Comparison of ENCODE assay signal across 1 cellular context in the genomic region with DNA sequence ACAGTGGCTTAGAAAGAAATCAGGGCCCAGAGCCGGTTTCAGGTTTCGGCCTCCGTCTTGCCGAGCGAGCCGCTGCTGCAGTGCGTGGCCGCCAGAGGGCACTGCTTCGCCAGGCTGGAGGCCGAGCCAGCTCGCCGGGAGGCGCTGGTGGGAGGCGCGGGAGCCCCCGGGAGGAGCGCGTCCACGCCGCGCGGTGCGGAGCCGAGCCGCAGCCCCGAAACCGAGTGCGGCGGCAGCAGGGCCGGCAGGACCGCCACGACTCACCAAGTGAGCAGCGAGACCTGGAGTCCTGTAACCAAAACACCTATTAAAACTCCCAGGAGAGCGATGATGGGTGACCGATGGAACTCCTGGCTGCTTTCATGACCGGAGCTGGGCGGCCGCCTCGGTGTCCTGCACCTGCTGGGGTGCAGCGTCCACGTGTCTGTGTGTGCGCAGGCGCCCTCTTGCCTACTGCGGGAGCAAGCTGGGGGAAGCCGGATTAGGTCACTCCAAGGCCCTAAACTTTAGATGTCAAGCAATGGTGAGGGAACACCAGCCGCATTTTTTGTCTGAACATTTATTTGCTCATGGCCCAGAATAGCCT.
TF ChIP-seq lines count a peak whose summit lies in the region.

No MANE protein-coding gene starts in this region.

TF ChIP-seq in HepG2, 621 proteins besides CTCF, POLR2A, EP300 and RAD21 (continued from another document and continues in another):
- TF ChIP-seq, protein P1, sequence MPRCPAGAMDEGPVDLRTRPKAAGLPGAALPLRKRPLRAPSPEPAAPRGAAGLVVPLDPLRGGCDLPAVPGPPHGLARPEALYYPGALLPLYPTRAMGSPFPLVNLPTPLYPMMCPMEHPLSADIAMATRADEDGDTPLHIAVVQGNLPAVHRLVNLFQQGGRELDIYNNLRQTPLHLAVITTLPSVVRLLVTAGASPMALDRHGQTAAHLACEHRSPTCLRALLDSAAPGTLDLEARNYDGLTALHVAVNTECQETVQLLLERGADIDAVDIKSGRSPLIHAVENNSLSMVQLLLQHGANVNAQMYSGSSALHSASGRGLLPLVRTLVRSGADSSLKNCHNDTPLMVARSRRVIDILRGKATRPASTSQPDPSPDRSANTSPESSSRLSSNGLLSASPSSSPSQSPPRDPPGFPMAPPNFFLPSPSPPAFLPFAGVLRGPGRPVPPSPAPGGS (CRISPR knock-in tag; IDR thresholded peaks at IDR 0.05), result peak; percentile 96
- TF ChIP-seq SALL2 (CRISPR knock-in tag; IDR thresholded peaks at IDR 0.05) (peak; percentile 56; the same call in 1 of the 2 replicates), ZNF274 (CRISPR knock-in tag; IDR thresholded peaks at IDR 0.05) (peak; percentile 92), CCDC6 (CRISPR knock-in tag; IDR thresholded peaks at IDR 0.05) (peak; percentile 66; the same call in 1 of the 2 replicates), ZSCAN22 (CRISPR knock-in tag; IDR thresholded peaks at IDR 0.05) (no peak), TGIF2 (CRISPR knock-in tag; IDR thresholded peaks at IDR 0.05) (0 out of 2 replicates have a peak, but pooled peaks have one; percentile 46), NFKB2 (CRISPR knock-in tag; IDR thresholded peaks at IDR 0.05; ENCODE audit: borderline replicate concordance) (peak; percentile 56; the same call in 1 of the 2 replicates), ISX (CRISPR knock-in tag; conservative IDR thresholded peaks at IDR 0.05) (no peak), ZNF263 (CRISPR knock-in tag; IDR thresholded peaks at IDR 0.05) (peak; percentile 88), SUZ12 (IDR thresholded peaks at IDR 0.05; ENCODE audit: low read depth, low read length) (0 out of 2 replicates have a peak, but pooled peaks have one; percentile 13), FOXM1 (CRISPR knock-in tag; IDR thresholded peaks at IDR 0.05) (no peak), KDM2A (CRISPR knock-in tag; IDR thresholded peaks at IDR 0.05; ENCODE audit: borderline replicate concordance, low read depth) (peak; percentile 83; the same call in 1 of the 2 replicates), CHCHD3 (CRISPR knock-in tag; IDR thresholded peaks at IDR 0.05) (peak; percentile 49; the same call in 1 of the 2 replicates), ZNF451 (CRISPR knock-in tag; IDR thresholded peaks at IDR 0.05) (peak; percentile 71; the same call in 1 of the 2 replicates), SAFB2 (CRISPR knock-in tag; IDR thresholded peaks at IDR 0.05; ENCODE audit: borderline replicate concordance, low read depth) (peak; percentile 49; the same call in 1 of the 2 replicates), ZNF672 (CRISPR knock-in tag; IDR thresholded peaks at IDR 0.05) (peak; percentile 34; the same call in 1 of the 2 replicates), ZBTB38 (CRISPR knock-in tag; IDR thresholded peaks at IDR 0.05) (peak; percentile 79; the same call in 1 of the 2 replicates), ZNF619 (CRISPR knock-in tag; IDR thresholded peaks at IDR 0.05) (0 out of 2 replicates have a peak, but pooled peaks have one; percentile 62), ZFX (CRISPR knock-in tag; IDR thresholded peaks at IDR 0.05; ENCODE audit: low read depth) (peak; percentile 54), NR2C2 (CRISPR knock-in tag; IDR thresholded peaks at IDR 0.05; ENCODE audit: borderline replicate concordance) (no peak)
- TF ChIP-seq, protein P2, sequence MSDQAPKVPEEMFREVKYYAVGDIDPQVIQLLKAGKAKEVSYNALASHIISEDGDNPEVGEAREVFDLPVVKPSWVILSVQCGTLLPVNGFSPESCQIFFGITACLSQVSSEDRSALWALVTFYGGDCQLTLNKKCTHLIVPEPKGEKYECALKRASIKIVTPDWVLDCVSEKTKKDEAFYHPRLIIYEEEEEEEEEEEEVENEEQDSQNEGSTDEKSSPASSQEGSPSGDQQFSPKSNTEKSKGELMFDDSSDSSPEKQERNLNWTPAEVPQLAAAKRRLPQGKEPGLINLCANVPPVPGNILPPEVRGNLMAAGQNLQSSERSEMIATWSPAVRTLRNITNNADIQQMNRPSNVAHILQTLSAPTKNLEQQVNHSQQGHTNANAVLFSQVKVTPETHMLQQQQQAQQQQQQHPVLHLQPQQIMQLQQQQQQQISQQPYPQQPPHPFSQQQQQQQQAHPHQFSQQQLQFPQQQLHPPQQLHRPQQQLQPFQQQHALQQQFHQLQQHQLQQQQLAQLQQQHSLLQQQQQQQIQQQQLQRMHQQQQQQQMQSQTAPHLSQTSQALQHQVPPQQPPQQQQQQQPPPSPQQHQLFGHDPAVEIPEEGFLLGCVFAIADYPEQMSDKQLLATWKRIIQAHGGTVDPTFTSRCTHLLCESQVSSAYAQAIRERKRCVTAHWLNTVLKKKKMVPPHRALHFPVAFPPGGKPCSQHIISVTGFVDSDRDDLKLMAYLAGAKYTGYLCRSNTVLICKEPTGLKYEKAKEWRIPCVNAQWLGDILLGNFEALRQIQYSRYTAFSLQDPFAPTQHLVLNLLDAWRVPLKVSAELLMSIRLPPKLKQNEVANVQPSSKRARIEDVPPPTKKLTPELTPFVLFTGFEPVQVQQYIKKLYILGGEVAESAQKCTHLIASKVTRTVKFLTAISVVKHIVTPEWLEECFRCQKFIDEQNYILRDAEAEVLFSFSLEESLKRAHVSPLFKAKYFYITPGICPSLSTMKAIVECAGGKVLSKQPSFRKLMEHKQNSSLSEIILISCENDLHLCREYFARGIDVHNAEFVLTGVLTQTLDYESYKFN (CRISPR knock-in tag; conservative IDR thresholded peaks at IDR 0.05), result no peak
- TF ChIP-seq, protein P3, sequence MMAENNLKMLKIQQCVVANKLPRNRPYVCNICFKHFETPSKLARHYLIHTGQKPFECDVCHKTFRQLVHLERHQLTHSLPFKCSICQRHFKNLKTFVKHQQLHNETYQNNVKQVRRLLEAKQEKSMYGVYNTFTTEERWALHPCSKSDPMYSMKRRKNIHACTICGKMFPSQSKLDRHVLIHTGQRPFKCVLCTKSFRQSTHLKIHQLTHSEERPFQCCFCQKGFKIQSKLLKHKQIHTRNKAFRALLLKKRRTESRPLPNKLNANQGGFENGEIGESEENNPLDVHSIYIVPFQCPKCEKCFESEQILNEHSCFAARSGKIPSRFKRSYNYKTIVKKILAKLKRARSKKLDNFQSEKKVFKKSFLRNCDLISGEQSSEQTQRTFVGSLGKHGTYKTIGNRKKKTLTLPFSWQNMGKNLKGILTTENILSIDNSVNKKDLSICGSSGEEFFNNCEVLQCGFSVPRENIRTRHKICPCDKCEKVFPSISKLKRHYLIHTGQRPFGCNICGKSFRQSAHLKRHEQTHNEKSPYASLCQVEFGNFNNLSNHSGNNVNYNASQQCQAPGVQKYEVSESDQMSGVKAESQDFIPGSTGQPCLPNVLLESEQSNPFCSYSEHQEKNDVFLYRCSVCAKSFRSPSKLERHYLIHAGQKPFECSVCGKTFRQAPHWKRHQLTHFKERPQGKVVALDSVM (CRISPR knock-in tag; IDR thresholded peaks at IDR 0.05), result peak; percentile 71; the same call in 1 of the 2 replicates
- TF ChIP-seq, protein P4, sequence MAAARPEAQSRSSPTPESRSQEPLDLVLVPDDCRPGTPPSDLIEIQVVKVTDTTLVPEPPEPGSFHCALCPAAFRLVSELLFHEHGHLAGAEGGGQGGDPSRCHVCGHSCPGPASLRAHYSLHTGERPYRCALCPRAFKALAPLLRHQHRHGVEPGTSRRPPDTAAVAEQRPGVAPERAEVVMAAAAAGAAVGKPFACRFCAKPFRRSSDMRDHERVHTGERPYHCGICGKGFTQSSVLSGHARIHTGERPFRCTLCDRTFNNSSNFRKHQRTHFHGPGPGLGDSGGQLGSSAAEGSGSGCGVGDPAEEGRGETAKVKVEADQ (CRISPR knock-in tag; IDR thresholded peaks at IDR 0.05; ENCODE audit: borderline replicate concordance), result 0 out of 2 replicates have a peak, but pooled peaks have one; percentile 68
- TF ChIP-seq, protein P5, sequence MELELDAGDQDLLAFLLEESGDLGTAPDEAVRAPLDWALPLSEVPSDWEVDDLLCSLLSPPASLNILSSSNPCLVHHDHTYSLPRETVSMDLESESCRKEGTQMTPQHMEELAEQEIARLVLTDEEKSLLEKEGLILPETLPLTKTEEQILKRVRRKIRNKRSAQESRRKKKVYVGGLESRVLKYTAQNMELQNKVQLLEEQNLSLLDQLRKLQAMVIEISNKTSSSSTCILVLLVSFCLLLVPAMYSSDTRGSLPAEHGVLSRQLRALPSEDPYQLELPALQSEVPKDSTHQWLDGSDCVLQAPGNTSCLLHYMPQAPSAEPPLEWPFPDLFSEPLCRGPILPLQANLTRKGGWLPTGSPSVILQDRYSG (CRISPR knock-in tag; IDR thresholded peaks at IDR 0.05), result 0 out of 2 replicates have a peak, but pooled peaks have one; percentile 27
- TF ChIP-seq, protein P6, sequence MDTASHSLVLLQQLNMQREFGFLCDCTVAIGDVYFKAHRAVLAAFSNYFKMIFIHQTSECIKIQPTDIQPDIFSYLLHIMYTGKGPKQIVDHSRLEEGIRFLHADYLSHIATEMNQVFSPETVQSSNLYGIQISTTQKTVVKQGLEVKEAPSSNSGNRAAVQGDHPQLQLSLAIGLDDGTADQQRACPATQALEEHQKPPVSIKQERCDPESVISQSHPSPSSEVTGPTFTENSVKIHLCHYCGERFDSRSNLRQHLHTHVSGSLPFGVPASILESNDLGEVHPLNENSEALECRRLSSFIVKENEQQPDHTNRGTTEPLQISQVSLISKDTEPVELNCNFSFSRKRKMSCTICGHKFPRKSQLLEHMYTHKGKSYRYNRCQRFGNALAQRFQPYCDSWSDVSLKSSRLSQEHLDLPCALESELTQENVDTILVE (CRISPR knock-in tag; IDR thresholded peaks at IDR 0.05), result no peak
- TF ChIP-seq, protein P7, sequence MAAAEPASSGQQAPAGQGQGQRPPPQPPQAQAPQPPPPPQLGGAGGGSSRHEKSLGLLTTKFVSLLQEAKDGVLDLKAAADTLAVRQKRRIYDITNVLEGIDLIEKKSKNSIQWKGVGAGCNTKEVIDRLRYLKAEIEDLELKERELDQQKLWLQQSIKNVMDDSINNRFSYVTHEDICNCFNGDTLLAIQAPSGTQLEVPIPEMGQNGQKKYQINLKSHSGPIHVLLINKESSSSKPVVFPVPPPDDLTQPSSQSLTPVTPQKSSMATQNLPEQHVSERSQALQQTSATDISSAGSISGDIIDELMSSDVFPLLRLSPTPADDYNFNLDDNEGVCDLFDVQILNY (CRISPR knock-in tag; conservative IDR thresholded peaks at IDR 0.05), result no peak
- TF ChIP-seq, protein P8, sequence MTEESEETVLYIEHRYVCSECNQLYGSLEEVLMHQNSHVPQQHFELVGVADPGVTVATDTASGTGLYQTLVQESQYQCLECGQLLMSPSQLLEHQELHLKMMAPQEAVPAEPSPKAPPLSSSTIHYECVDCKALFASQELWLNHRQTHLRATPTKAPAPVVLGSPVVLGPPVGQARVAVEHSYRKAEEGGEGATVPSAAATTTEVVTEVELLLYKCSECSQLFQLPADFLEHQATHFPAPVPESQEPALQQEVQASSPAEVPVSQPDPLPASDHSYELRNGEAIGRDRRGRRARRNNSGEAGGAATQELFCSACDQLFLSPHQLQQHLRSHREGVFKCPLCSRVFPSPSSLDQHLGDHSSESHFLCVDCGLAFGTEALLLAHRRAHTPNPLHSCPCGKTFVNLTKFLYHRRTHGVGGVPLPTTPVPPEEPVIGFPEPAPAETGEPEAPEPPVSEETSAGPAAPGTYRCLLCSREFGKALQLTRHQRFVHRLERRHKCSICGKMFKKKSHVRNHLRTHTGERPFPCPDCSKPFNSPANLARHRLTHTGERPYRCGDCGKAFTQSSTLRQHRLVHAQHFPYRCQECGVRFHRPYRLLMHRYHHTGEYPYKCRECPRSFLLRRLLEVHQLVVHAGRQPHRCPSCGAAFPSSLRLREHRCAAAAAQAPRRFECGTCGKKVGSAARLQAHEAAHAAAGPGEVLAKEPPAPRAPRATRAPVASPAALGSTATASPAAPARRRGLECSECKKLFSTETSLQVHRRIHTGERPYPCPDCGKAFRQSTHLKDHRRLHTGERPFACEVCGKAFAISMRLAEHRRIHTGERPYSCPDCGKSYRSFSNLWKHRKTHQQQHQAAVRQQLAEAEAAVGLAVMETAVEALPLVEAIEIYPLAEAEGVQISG (CRISPR knock-in tag; IDR thresholded peaks at IDR 0.05), result peak; percentile 61; the same call in 1 of the 2 replicates
- TF ChIP-seq, protein P9, sequence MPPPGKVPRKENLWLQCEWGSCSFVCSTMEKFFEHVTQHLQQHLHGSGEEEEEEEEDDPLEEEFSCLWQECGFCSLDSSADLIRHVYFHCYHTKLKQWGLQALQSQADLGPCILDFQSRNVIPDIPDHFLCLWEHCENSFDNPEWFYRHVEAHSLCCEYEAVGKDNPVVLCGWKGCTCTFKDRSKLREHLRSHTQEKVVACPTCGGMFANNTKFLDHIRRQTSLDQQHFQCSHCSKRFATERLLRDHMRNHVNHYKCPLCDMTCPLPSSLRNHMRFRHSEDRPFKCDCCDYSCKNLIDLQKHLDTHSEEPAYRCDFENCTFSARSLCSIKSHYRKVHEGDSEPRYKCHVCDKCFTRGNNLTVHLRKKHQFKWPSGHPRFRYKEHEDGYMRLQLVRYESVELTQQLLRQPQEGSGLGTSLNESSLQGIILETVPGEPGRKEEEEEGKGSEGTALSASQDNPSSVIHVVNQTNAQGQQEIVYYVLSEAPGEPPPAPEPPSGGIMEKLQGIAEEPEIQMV (CRISPR knock-in tag; IDR thresholded peaks at IDR 0.05; ENCODE audit: low read depth), result 0 out of 2 replicates have a peak, but pooled peaks have one; percentile 28
- TF ChIP-seq, protein P10, sequence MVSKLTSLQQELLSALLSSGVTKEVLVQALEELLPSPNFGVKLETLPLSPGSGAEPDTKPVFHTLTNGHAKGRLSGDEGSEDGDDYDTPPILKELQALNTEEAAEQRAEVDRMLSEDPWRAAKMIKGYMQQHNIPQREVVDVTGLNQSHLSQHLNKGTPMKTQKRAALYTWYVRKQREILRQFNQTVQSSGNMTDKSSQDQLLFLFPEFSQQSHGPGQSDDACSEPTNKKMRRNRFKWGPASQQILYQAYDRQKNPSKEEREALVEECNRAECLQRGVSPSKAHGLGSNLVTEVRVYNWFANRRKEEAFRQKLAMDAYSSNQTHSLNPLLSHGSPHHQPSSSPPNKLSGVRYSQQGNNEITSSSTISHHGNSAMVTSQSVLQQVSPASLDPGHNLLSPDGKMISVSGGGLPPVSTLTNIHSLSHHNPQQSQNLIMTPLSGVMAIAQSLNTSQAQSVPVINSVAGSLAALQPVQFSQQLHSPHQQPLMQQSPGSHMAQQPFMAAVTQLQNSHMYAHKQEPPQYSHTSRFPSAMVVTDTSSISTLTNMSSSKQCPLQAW (CRISPR knock-in tag; IDR thresholded peaks at IDR 0.05), result 0 out of 2 replicates have a peak, but pooled peaks have one; percentile 41
- TF ChIP-seq, protein P11, sequence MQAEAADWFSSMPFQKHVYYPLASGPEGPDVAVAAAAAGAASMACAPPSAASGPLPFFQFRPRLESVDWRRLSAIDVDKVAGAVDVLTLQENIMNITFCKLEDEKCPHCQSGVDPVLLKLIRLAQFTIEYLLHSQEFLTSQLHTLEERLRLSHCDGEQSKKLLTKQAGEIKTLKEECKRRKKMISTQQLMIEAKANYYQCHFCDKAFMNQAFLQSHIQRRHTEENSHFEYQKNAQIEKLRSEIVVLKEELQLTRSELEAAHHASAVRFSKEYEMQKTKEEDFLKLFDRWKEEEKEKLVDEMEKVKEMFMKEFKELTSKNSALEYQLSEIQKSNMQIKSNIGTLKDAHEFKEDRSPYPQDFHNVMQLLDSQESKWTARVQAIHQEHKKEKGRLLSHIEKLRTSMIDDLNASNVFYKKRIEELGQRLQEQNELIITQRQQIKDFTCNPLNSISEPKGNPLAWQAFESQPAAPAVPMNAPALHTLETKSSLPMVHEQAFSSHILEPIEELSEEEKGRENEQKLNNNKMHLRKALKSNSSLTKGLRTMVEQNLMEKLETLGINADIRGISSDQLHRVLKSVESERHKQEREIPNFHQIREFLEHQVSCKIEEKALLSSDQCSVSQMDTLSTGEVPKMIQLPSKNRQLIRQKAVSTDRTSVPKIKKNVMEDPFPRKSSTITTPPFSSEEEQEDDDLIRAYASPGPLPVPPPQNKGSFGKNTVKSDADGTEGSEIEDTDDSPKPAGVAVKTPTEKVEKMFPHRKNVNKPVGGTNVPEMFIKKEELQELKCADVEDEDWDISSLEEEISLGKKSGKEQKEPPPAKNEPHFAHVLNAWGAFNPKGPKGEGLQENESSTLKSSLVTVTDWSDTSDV (CRISPR knock-in tag; IDR thresholded peaks at IDR 0.05), result no peak
